In the genomic region with DNA sequence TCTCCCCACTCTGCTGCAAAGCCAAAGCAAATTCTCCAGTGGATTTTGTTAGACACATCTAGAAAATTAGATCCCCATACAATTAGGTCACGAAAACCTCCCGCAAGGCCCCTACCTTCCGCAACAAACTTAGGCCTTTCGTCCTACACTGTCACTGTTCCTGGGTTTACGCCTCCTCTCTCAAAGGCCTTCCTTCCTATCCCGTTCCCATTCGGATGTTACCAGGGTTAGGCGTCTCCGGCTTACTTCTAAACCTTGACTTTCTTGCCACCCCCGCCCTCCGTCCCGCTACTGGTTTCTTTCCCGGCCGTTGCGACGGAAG, we compare ENCODE assay signal across 8 cellular contexts. TPM values are rescaled to one million over a fixed set of nuclear protein-coding genes. Genes with fewer than 3 reads are reported as not detected.
A peak's percentile ranks its signal among the peaks of the same experiment; 100 is the strongest.
DNase-seq lines count a peak whose midpoint lies in the region; ATAC-seq and TF ChIP-seq lines count a peak whose summit lies in the region.

No MANE protein-coding gene starts in this region.

- DNase-seq in NCI-H510A treated with DMSO at 0.1 percent for 48 hours (lab: John Stamatoyannopoulos, UW), result peak; percentile 73
- no peak for DNase-seq in NCI-H510A (lab: John Stamatoyannopoulos, UW)
- DNase-seq in activated T-helper 2 cell treated with anti-CD3 and anti-CD28 coated beads, Interferon-gamma antibody, Interleukin-2, Interleukin-4, amounts not matched to agents 10 μg/mL and 5 μg/mL and 100 μg/mL, durations not matched to agents 14 hours and 24 hours and 36 hours (ENCODE audit: low spot score), result no peak
- DNase-seq in stomach, result no peak
- no peak for DNase-seq in NCI-H226
- no peak for DNase-seq in NCI-H187 treated with DMSO at 0.1 percent for 48 hours (lab: John Stamatoyannopoulos, UW)

- WGBS in stomach, 5 donors, result 0 to 1% (median 1%) methylated on average over 16 of the region's 16 CpGs

- H3K27ac ChIP-seq in iPS-18a (ENCODE audit: low read length), result no peak overlapping the region
- H3K27ac ChIP-seq in stomach, result peak overlapping the region; percentile 86 to 98 (median 97)

- peaks cover 36% of the 10 kb centered on the region for H3K36me3 Mint-ChIP-seq in activated T-helper 2 cell treated with anti-CD3 and anti-CD28 coated beads, Interferon-gamma antibody, Interleukin-2, Interleukin-4, amounts not matched to agents 10 μg/mL and 5 μg/mL and 100 μg/mL, durations not matched to agents 14 hours and 24 hours and 36 hours (ENCODE audit: low read depth)

- no peak for TF ChIP-seq EP300 in stomach (IDR thresholded peaks at IDR 0.05)

- H3K27ac Mint-ChIP-seq in activated T-helper 2 cell treated with anti-CD3 and anti-CD28 coated beads, Interferon-gamma antibody, Interleukin-2, Interleukin-4, amounts not matched to agents 10 μg/mL and 5 μg/mL and 100 μg/mL, durations not matched to agents 14 hours and 24 hours and 36 hours, result peak overlapping the region; percentile 99

- H3K27me3 Mint-ChIP-seq in activated T-helper 2 cell treated with anti-CD3 and anti-CD28 coated beads, Interferon-gamma antibody, Interleukin-2, Interleukin-4, amounts not matched to agents 10 μg/mL and 5 μg/mL and 100 μg/mL, durations not matched to agents 14 hours and 24 hours and 36 hours (ENCODE audit: low read depth), result peaks cover 5% of the 10 kb centered on the region

- H3K4me3 ChIP-seq in iPS-18a (ENCODE audit: low read length), result peak overlapping the region; percentile 95
- peak overlapping the region; percentile 76 to 98 (median 81) for H3K4me3 ChIP-seq in stomach

- peak overlapping the region; percentile 100 for H3K4me3 Mint-ChIP-seq in activated T-helper 2 cell treated with anti-CD3 and anti-CD28 coated beads, Interferon-gamma antibody, Interleukin-2, Interleukin-4, amounts not matched to agents 10 μg/mL and 5 μg/mL and 100 μg/mL, durations not matched to agents 14 hours and 24 hours and 36 hours (ENCODE audit: low read depth)

- H3K36me3 ChIP-seq in iPS-18a (ENCODE audit: control insufficient read depth, low read depth, low read length), result peaks cover 35% of the 10 kb centered on the region
- H3K36me3 ChIP-seq in stomach, result peaks cover 28 to 41% (median 34%) of the 10 kb centered on the region in 4 donors

- H3K9me3 Mint-ChIP-seq in activated T-helper 2 cell treated with anti-CD3 and anti-CD28 coated beads, Interferon-gamma antibody, Interleukin-2, Interleukin-4, amounts not matched to agents 10 μg/mL and 5 μg/mL and 100 μg/mL, durations not matched to agents 14 hours and 24 hours and 36 hours, result no peaks in the 10 kb centered on the region

- TF ChIP-seq CTCF in stomach (IDR thresholded peaks at IDR 0.05), result no peak

- H3K9ac ChIP-seq in iPS-18a (ENCODE audit: low read length), result peak overlapping the region; percentile 95

- peaks cover 7% of the 10 kb centered on the region for H3K4me1 ChIP-seq in iPS-18a (ENCODE audit: control insufficient read depth, low read depth, low read length)
- peaks cover 10 to 33% (median 21%) of the 10 kb centered on the region in 4 donors for H3K4me1 ChIP-seq in stomach

- intact Hi-C loops in activated T-helper 2 cell treated with anti-CD3 and anti-CD28 coated beads, Interferon-gamma antibody, Interleukin-2, Interleukin-4, amounts not matched to agents 10 μg/mL and 5 μg/mL and 100 μg/mL, durations not matched to agents 14 hours and 24 hours and 36 hours (cut with micrococcal nuclease), result no loop called here
- intact Hi-C loops in stomach (cut with DNase I; ENCODE audit: low total_unique reads), result no loop called here

- peak; percentile 20 for ATAC-seq in HG03103 (IDR thresholded peaks at IDR 0.05; ENCODE audit: low read depth, unreplicated experiment)

- no peaks in the 10 kb centered on the region for H3K27me3 ChIP-seq in iPS-18a (ENCODE audit: control insufficient read depth, insufficient read depth, low read length)
- no peaks in the 10 kb centered on the region for H3K27me3 ChIP-seq in stomach

- no peak for TF ChIP-seq POLR2A in stomach (IDR thresholded peaks at IDR 0.05)

- H3K9me3 ChIP-seq in iPS-18a (ENCODE audit: control insufficient read depth, low read depth, low read length) (no peaks in the 10 kb centered on the region), stomach (no peaks in the 10 kb centered on the region)

- peaks cover 34% of the 10 kb centered on the region for H3K4me1 Mint-ChIP-seq in activated T-helper 2 cell treated with anti-CD3 and anti-CD28 coated beads, Interferon-gamma antibody, Interleukin-2, Interleukin-4, amounts not matched to agents 10 μg/mL and 5 μg/mL and 100 μg/mL, durations not matched to agents 14 hours and 24 hours and 36 hours (ENCODE audit: low read depth)

RNA-seq across cellular contexts. Expression of gene RNF6, which starts 0.8 kb away (rescaled TPM):
- total RNA-seq in activated T-helper 2 cell treated with anti-CD3 and anti-CD28 coated beads, Interferon-gamma antibody, Interleukin-2, Interleukin-4, amounts not matched to agents 10 μg/mL and 5 μg/mL and 100 μg/mL, durations not matched to agents 14 hours and 24 hours and 36 hours, result 44.3 and 48.0 TPM in 2 replicates
- total RNA-seq in stomach, result 10 to 100 TPM in 4 of 5 donors, 1 to 10 TPM in 1; 5.2 to 27.7 (median 25.1) TPM
- polyA plus RNA-seq in stomach, result 10 to 100 TPM in 1 of 3 donors, 1 to 10 TPM in 2; 7.8 to 16.0 (median 9.2) TPM

RNA-seq across cellular contexts. Expression of gene CDK8, which starts 32.6 kb away (rescaled TPM):
- 18.3 and 21.2 TPM in 2 replicates for total RNA-seq in activated T-helper 2 cell treated with anti-CD3 and anti-CD28 coated beads, Interferon-gamma antibody, Interleukin-2, Interleukin-4, amounts not matched to agents 10 μg/mL and 5 μg/mL and 100 μg/mL, durations not matched to agents 14 hours and 24 hours and 36 hours
- total RNA-seq in stomach, result 10 to 100 TPM in 4 of 5 donors, 1 to 10 TPM in 1; 9.4 to 48.4 (median 21.1) TPM
- 10 to 100 TPM in 2 of 3 donors, 1 to 10 TPM in 1; 10.0 to 14.7 (median 11.6) TPM for polyA plus RNA-seq in stomach
